Comparison of ENCODE assay signal across 8 cellular contexts in genomic region chr2:234463626-234464290, GRCh38. TPM values are rescaled to one million over a fixed set of nuclear protein-coding genes. Genes with fewer than 3 reads are reported as not detected.
DNase-seq lines count a peak whose midpoint lies in the region; ATAC-seq and TF ChIP-seq lines count a peak whose summit lies in the region.

No MANE protein-coding gene starts in this region.

- H3K27ac ChIP-seq in fibroblast of lung (ENCODE audit: insufficient read depth, low read length): no peak overlapping the region

- H3K36me3 ChIP-seq in fibroblast of lung (ENCODE audit: control insufficient read depth, insufficient read depth, low read length): no peaks in the 10 kb centered on the region

- no peak for ATAC-seq in GM21723 (IDR thresholded peaks at IDR 0.05; ENCODE audit: unreplicated experiment)

- no peaks in the 10 kb centered on the region for H3K27me3 ChIP-seq in fibroblast of lung (ENCODE audit: control insufficient read depth, insufficient read depth, low read length)

- H3K4me1 ChIP-seq in fibroblast of lung (ENCODE audit: control insufficient read depth, extremely low read depth, insufficient read depth, low read length): no peaks in the 10 kb centered on the region

- TF ChIP-seq CTCF in fibroblast of lung (conservative IDR thresholded peaks at IDR 0.05 in 1 of 2, IDR thresholded peaks at IDR 0.05 in 1 of 2; ENCODE audit: low read depth in 1 of 2, low read length in 2 of 2): no peak

- no peak overlapping the region for H2AFZ ChIP-seq in fibroblast of lung (ENCODE audit: low read length)

- peak; percentile 36 to 67 for DNase-seq in NCI-H1930 (lab: John Stamatoyannopoulos, UW)
- peak; percentile 75 for DNase-seq in activated CD4-positive, alpha-beta T cell treated with anti-CD3 and anti-CD28 coated beads, Interleukin-2, amount 50 U/mL, for 1 hour
- peak; percentile 30 to 53 for DNase-seq in fibroblast of lung (ENCODE audit: low read depth in 2 of 2)
- peak; percentile 64 to 91 (median 82) for DNase-seq in stimulated activated naive CD4-positive, alpha-beta T cell (lab: John Stamatoyannopoulos, UW)
- DNase-seq in germinal center (ENCODE audit: low spot score): no peak
- DNase-seq in RKO (ENCODE audit: low spot score): no peak
- no peak for DNase-seq in cortex of kidney (lab: John Stamatoyannopoulos, UW)

- no peaks in the 10 kb centered on the region for H3K79me2 ChIP-seq in fibroblast of lung (ENCODE audit: control insufficient read depth, insufficient read depth, low read length)

- no peak overlapping the region for H3K9ac ChIP-seq in fibroblast of lung (ENCODE audit: insufficient read depth, low read length)

- no peak overlapping the region for H3K4me2 ChIP-seq in fibroblast of lung (ENCODE audit: extremely low read depth, insufficient read depth, low read length)

- no peaks in the 10 kb centered on the region for H3K9me3 ChIP-seq in fibroblast of lung (ENCODE audit: control insufficient read depth, insufficient read depth, low read depth, low read length)

- H4K20me1 ChIP-seq in fibroblast of lung (ENCODE audit: control insufficient read depth, extremely low read depth, insufficient read depth, low read length): no peaks in the 10 kb centered on the region

- no peak overlapping the region for H3K4me3 ChIP-seq in fibroblast of lung (replicated peaks in 1 of 4; ENCODE audit: control extremely low read depth in 1 of 4, insufficient read depth in 1 of 4, low read depth in 3 of 4, low read length in 4 of 4)

RNA-seq across cellular contexts. Expression of gene ARL4C, which starts 33.1 kb away (rescaled TPM):
- total RNA-seq in fibroblast of lung: 50.6 and 80.9 TPM in 2 replicates
- 23.2 and 45.5 TPM in 2 replicates for polyA plus RNA-seq in fibroblast of lung
- 27.3 and 58.5 TPM in 2 replicates for polyA plus RNA-seq in fibroblast of lung (2012)
- 7.7 and 21.0 TPM in 2 replicates for polyA minus RNA-seq in fibroblast of lung (ENCODE audit: low replicate concordance)

Comparison
In these comparisons a context has a peak if more than half of its experiments do, and no peak if none do; other contexts are left out.
1. DNase-seq: peak in NCI-H1930 (2 of 2), activated CD4-positive, alpha-beta T cell treated with anti-CD3 and anti-CD28 coated beads, Interleukin-2, amount 50 U/mL, for 1 hour (single experiment), fibroblast of lung (2 of 2) and stimulated activated naive CD4-positive, alpha-beta T cell (6 of 6); none in germinal center (single experiment), RKO (single experiment) and cortex of kidney (single experiment).